13 cellular contexts compared by ENCODE assay signal in genomic region chr3:104359546-104359945, GRCh38.
DNase-seq lines count a peak whose midpoint lies in the region; ATAC-seq and TF ChIP-seq lines count a peak whose summit lies in the region.
"Had no signal": no experiment of that assay in that cellular context is flagged by ENCODE, and none has a peak within 500 bp of the region (broad histone marks: within the 10 kb centered on the region; RNA-seq: fewer than 3 reads in every experiment).

No MANE protein-coding gene starts in this region.

- no peak for TF ChIP-seq POLR2A in transverse colon (IDR thresholded peaks at IDR 0.05)

- H3K4me1 ChIP-seq in transverse colon = no peaks in the 10 kb centered on the region
- H3K4me1 ChIP-seq: Caco-2 had no signal

- 75 to 78% methylated on average over 4 of the region's 4 CpGs for WGBS in transverse colon (ENCODE audit: low coverage in 1 of 2), 2 donors

- no peaks in the 10 kb centered on the region for H3K27me3 ChIP-seq in transverse colon

- H3K9me3 ChIP-seq in transverse colon = no peaks in the 10 kb centered on the region
- H3K9me3 ChIP-seq: Caco-2 had no signal

- H3K4me3 ChIP-seq in transverse colon = no peak overlapping the region
- H3K4me3 ChIP-seq: mucosa of descending colon had no signal

- in situ Hi-C loops in transverse colon (cut with MboI; ENCODE audit: low pct_ligation_motif_present in 1 of 4, low pct_unique_long_range_greater_than_20kb in 1 of 4, low sequenced_read_pairs in 3 of 4) = no loop called here
- in situ Hi-C loops in GM13977 (cut with MboI; ENCODE audit: low pct_unique_long_range_greater_than_20kb, low sequenced_read_pairs, unreplicated experiment) = no loop called here

- no peaks in the 10 kb centered on the region for H3K36me3 ChIP-seq in transverse colon

- no peak for TF ChIP-seq CTCF in omental fat pad (IDR thresholded peaks at IDR 0.05)
- no peak for TF ChIP-seq CTCF in transverse colon (IDR thresholded peaks at IDR 0.05)
- no peak for TF ChIP-seq CTCF in GM13977 (IDR thresholded peaks at IDR 0.05; ENCODE audit: extremely low read depth, insufficient read depth, missing control alignments)

- DNase-seq in EH (ENCODE audit: low read depth) (peak; percentile 95), RKO (ENCODE audit: low spot score) (peak; percentile 12), fibroblast of gingiva (ENCODE audit: low read depth) (peak; percentile 84), omental fat pad (ENCODE audit: low spot score) (no peak), DMS114 treated with DMSO at 0.1 percent for 48 hours (lab: John Stamatoyannopoulos, UW; ENCODE audit: unreplicated experiment) (no peak), transverse colon (no peak), retina (no peak), GM13977 (ENCODE audit: low spot score) (no peak)
- DNase-seq: activated naive CD8-positive, alpha-beta T cell treated with anti-CD3 and anti-CD28 coated beads, Interleukin-2, amount 50 U/mL, for 24 hours; Caco-2; Karpas-422; mucosa of descending colon; stimulated activated naive CD4-positive, alpha-beta T cell treated with Interleukin-2 at 50 U/mL for 16 hours had no signal

- TF ChIP-seq EP300 in transverse colon (IDR thresholded peaks at IDR 0.05; ENCODE audit: low read depth) = no peak

- H3K27ac ChIP-seq in transverse colon = no peak overlapping the region

- intact Hi-C loops in transverse colon (cut with DNase I; ENCODE audit: low total_unique reads) = no loop called here

- peak; percentile 83 for ATAC-seq in omental fat pad (ENCODE audit: low FRiP score)
- ATAC-seq: activated naive CD8-positive, alpha-beta T cell treated with anti-CD3 and anti-CD28 coated beads, Interleukin-2, amount 50 U/mL, for 24 hours; mucosa of descending colon had no signal

Comparison
In these comparisons a context has a peak if more than half of its experiments do, and no peak if none do; other contexts are left out.
1. DNase-seq: peak in EH (single experiment), RKO (single experiment) and fibroblast of gingiva (single experiment); none in omental fat pad (single experiment), DMS114 treated with DMSO at 0.1 percent for 48 hours (single experiment), transverse colon (single experiment), retina (single experiment) and GM13977 (single experiment).